ENCODE assay signal across 17 cellular contexts in the genomic region with DNA sequence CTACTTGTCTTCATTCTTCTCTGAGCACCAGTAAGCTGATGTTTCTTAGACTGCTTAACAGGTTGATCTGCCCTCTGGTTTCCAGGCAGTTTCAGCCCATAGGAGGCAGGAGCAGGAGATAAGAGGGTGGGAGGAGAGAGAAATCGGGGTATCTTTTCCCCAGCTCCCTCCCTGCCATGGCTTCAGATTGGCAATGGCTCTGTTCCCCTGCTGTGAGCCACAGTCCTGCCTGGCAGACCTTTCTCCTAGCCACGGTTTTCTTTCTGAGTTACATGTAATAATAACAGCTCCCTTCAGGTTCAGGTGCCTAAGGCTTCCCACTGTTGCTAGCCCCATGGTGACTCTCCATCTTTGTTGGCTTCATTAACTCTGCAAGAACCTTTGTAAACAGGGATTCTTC.
DNase-seq lines count a peak whose midpoint lies in the region; TF ChIP-seq lines count a peak whose summit lies in the region.
"Had no signal": no experiment of that assay in that cellular context is flagged by ENCODE, and none has a peak within 500 bp of the region (broad histone marks: within the 10 kb centered on the region; RNA-seq: fewer than 3 reads in every experiment).

No MANE protein-coding gene starts in this region.

- DNase-seq in NCI-H2171 treated with DMSO at 0.1 percent for 48 hours (lab: John Stamatoyannopoulos, UW): peak; percentile 39
- DNase-seq in NCI-H2171 (lab: John Stamatoyannopoulos, UW): no peak
- DNase-seq in DMS79 (lab: John Stamatoyannopoulos, UW): peak; percentile 74
- peak; percentile 7 for DNase-seq in H9
- peak; percentile 15 for DNase-seq in NCI-H69 (lab: John Stamatoyannopoulos, UW)
- no peak for DNase-seq in OCI-M2 (lab: John Stamatoyannopoulos, UW; ENCODE audit: unreplicated experiment)
- DNase-seq in tibial nerve (ENCODE audit: low spot score in 2 of 2): no peak
- DNase-seq: 8988T; Calu3; CD8-positive, alpha-beta T cell; GDM1; GM23248; HCEC 1CT; HFFc6; IMR-90 had no signal

- no peak overlapping the region for H2BK12ac ChIP-seq in H9 (ENCODE audit: insufficient read length, low read depth, low read length)

- no peak overlapping the region for H4K5ac ChIP-seq in H9 (ENCODE audit: insufficient read length, low read depth, low read length)

- no peak overlapping the region for H2BK20ac ChIP-seq in H9 (ENCODE audit: low read depth, low read length, poor library complexity, severe bottlenecking)

- TF ChIP-seq POLR2A in tibial nerve (IDR thresholded peaks at IDR 0.05): no peak

- TF ChIP-seq CTCF in H9 (conservative IDR thresholded peaks at IDR 0.05) (no peak), tibial nerve (IDR thresholded peaks at IDR 0.05) (no peak)

- no CpG with 5 or more reads among the region's 2 CpGs for WGBS in H9 (ENCODE audit: extremely low coverage, insufficient read length, low lambda C conversion rate)
- 88 to 95% methylated on average over 2 of the region's 2 CpGs for WGBS in tibial nerve, 2 donors

- peaks cover 0 to 5% of the 10 kb centered on the region in 2 experiments; a peak in 2 of 4 replicates for H3K4me1 Mint-ChIP-seq in H9

- no peak overlapping the region for H3K56ac ChIP-seq in H9 (ENCODE audit: insufficient read length, low read depth, low read length)

- H4K8ac ChIP-seq in H9 (replicated peaks; ENCODE audit: insufficient read length, low read depth, low read length): no peak overlapping the region

- no peak overlapping the region for H3K14ac ChIP-seq in H9 (ENCODE audit: insufficient read depth, low read length)

- no peak overlapping the region for H2BK120ac ChIP-seq in H9 (ENCODE audit: low read depth, low read length, poor library complexity, severe bottlenecking)

- no peaks in the 10 kb centered on the region for H3K79me2 ChIP-seq in H9 (ENCODE audit: insufficient read depth, low read length)

- H3K23ac ChIP-seq in H9 (ENCODE audit: insufficient read length, low read depth, low read length): no peak overlapping the region

- H3K4ac ChIP-seq in H9 (ENCODE audit: low read depth, low read length): no peak overlapping the region

- H3K27me3 ChIP-seq in H9 (ENCODE audit: insufficient read depth, low read length): no peaks in the 10 kb centered on the region; the same call in 1 of the 2 replicates
- H3K27me3 ChIP-seq in tibial nerve: no peaks in the 10 kb centered on the region
- H3K27me3 ChIP-seq: BLaER1 treated with 17β-estradiol and CSF1 and Interleukin-3, amounts not matched to agents 10 nM and 100 nM had no signal

- H3K23me2 ChIP-seq in H9 (ENCODE audit: insufficient read length, low read depth, low read length, poor library complexity, severe bottlenecking): no peaks in the 10 kb centered on the region

- no peaks in the 10 kb centered on the region for H3K9me3 Mint-ChIP-seq in H9
- H3K9me3 Mint-ChIP-seq: CD8-positive, alpha-beta T cell; HFFc6 had no signal

- no peak overlapping the region for H2BK15ac ChIP-seq in H9 (ENCODE audit: low read depth, low read length)

- H3K9me3 ChIP-seq in H9 (ENCODE audit: control insufficient read depth, low read depth, low read length) (no peaks in the 10 kb centered on the region), tibial nerve (no peaks in the 10 kb centered on the region)

- H3K18ac ChIP-seq in H9 (ENCODE audit: insufficient read length, low read depth, low read length): no peak overlapping the region

- no peak overlapping the region for H2AK5ac ChIP-seq in H9 (ENCODE audit: insufficient read length, low read length)

- no peaks in the 10 kb centered on the region for H3K36me3 Mint-ChIP-seq in H9 (ENCODE audit: insufficient read depth in 1 of 3, low read depth in 3 of 3)
- H3K36me3 Mint-ChIP-seq: CD8-positive, alpha-beta T cell had no signal

- no peak overlapping the region for H3K4me3 Mint-ChIP-seq in H9
- H3K4me3 Mint-ChIP-seq: B cell; CD8-positive, alpha-beta T cell; HFFc6 had no signal

- H2AFZ ChIP-seq in H9 (ENCODE audit: low read length): no peak overlapping the region
- H2AFZ ChIP-seq: GM23248 had no signal

- H3K4me1 ChIP-seq in H9 (ENCODE audit: insufficient read depth, low read length) (no peaks in the 10 kb centered on the region; the same call in 1 of the 2 replicates), tibial nerve (peaks cover 0 to 4% (median 0%) of the 10 kb centered on the region in 4 donors)

- peaks cover 16% of the 10 kb centered on the region for H3K27me3 Mint-ChIP-seq in H9 (ENCODE audit: low read depth)
- H3K27me3 Mint-ChIP-seq: B cell had no signal

- no peaks in the 10 kb centered on the region for H3K36me3 ChIP-seq in tibial nerve
- H3K36me3 ChIP-seq: BLaER1 treated with 17β-estradiol and CSF1 and Interleukin-3, amounts not matched to agents 10 nM and 100 nM had no signal

- no peak overlapping the region for H3K9ac ChIP-seq in H9 (ENCODE audit: extremely low read depth, insufficient read length, low read length)
- H3K9ac ChIP-seq: BLaER1 treated with 17β-estradiol and CSF1 and Interleukin-3, amounts not matched to agents 10 nM and 100 nM; GM23248 had no signal

- H3K4me2 ChIP-seq in H9 (ENCODE audit: insufficient read depth, insufficient read length, low read length): no peak overlapping the region
- H3K4me2 ChIP-seq: BLaER1 treated with 17β-estradiol and CSF1 and Interleukin-3, amounts not matched to agents 10 nM and 100 nM had no signal

- H3K27ac ChIP-seq in H9 (ENCODE audit: insufficient read length, low read depth, low read length) (no peak overlapping the region), tibial nerve (no peak overlapping the region)
- H3K27ac ChIP-seq: BLaER1 treated with 17β-estradiol and CSF1 and Interleukin-3, amounts not matched to agents 10 nM and 100 nM; GM23248 had no signal

- no peaks in the 10 kb centered on the region for H3K79me1 ChIP-seq in H9 (ENCODE audit: insufficient read depth, low read depth, low read length, poor library complexity, severe bottlenecking)

- no peak for TF ChIP-seq EP300 in tibial nerve (IDR thresholded peaks at IDR 0.05)

- no peak overlapping the region for H2BK5ac ChIP-seq in H9 (ENCODE audit: insufficient read length, low read length)

- H3K27ac Mint-ChIP-seq in H9: no peak overlapping the region
- H3K27ac Mint-ChIP-seq: B cell; CD8-positive, alpha-beta T cell; HFFc6 had no signal

- H3T11ph ChIP-seq in H9 (ENCODE audit: low read length): no peak overlapping the region

- no peak overlapping the region for H4K91ac ChIP-seq in H9 (ENCODE audit: insufficient read length, low read depth, low read length)

- H3K4me3 ChIP-seq in tibial nerve: no peak overlapping the region
- H3K4me3 ChIP-seq: BLaER1 treated with 17β-estradiol and CSF1 and Interleukin-3, amounts not matched to agents 10 nM and 100 nM; GM23248 had no signal

- no peaks in the 10 kb centered on the region for H4K20me1 ChIP-seq in H9 (ENCODE audit: control insufficient read depth, insufficient read depth, insufficient read length)
- H4K20me1 ChIP-seq: BLaER1 treated with 17β-estradiol and CSF1 and Interleukin-3, amounts not matched to agents 10 nM and 100 nM had no signal

Comparison
In these comparisons a context has a peak if more than half of its experiments do, and no peak if none do; other contexts are left out.
1. DNase-seq: peak in NCI-H2171 treated with DMSO at 0.1 percent for 48 hours (single experiment), DMS79 (single experiment), H9 (single experiment) and NCI-H69 (single experiment); none in NCI-H2171 (single experiment), OCI-M2 (single experiment) and tibial nerve (0 of 2).